Comparison of ENCODE assay signal across 22 cellular contexts in genomic region chr15:93759626-93760025, GRCh38.
"Had no signal": no experiment of that assay in that cellular context is flagged by ENCODE, and none has a peak within 500 bp of the region (broad histone marks: within the 10 kb centered on the region; RNA-seq: fewer than 3 reads in every experiment).

No MANE protein-coding gene starts in this region.

- H3K4me3 ChIP-seq: ascending aorta, cardiac muscle cell, Peyer's patch, SK-N-MC had no signal

- DNase-seq: activated CD4-positive, alpha-beta memory T cell treated with anti-CD3 and anti-CD28 coated beads for 36 hours; activated CD4-positive, alpha-beta T cell treated with anti-CD3 and anti-CD28 coated beads, Interleukin-2, amount 10 ng/mL, durations not matched to agents 7 days and 5 days; activated CD4-positive, CD25-positive, alpha-beta regulatory T cell; activated CD8-positive, alpha-beta memory T cell treated with anti-CD3 and anti-CD28 coated beads for 24 hours; activated effector memory CD4-positive, alpha-beta T cell treated with anti-CD3 and anti-CD28 coated beads, Interleukin-2, amount 50 U/mL, for 16 hours; activated naive CD4-positive, alpha-beta T cell treated with Interleukin-2 at 50 U/mL for 16 hours; activated naive CD8-positive, alpha-beta T cell treated with anti-CD3 and anti-CD28 coated beads, Interleukin-2, amount 50 U/mL, for 24 hours; activated T-cell treated with anti-CD3 and anti-CD28 coated beads, Interleukin-2, amount 50 U/mL, for 4 hours; amniotic stem cell; MM.1S; NCI-H1105; NCI-H1436; NCI-H1694 treated with DMSO at 0.1 percent for 48 hours; NCI-H2029 treated with DMSO at 0.1 percent for 48 hours; NCI-H510A treated with DMSO at 0.1 percent for 48 hours; Peyer's patch; T-cell had no signal

- ATAC-seq: activated naive CD4-positive, alpha-beta T cell treated with anti-CD3 and anti-CD28 coated beads, Interleukin-2, amount 50 U/mL, for 72 hours; activated naive CD8-positive, alpha-beta T cell treated with anti-CD3 and anti-CD28 coated beads, Interleukin-2, amount 50 U/mL, for 24 hours; activated T-cell treated with anti-CD3 and anti-CD28 coated beads, Interleukin-2, amount 50 U/mL, for 4 hours; Right ventricle myocardium inferior; T-cell had no signal
